39 cellular contexts compared by ENCODE assay signal in the genomic region with DNA sequence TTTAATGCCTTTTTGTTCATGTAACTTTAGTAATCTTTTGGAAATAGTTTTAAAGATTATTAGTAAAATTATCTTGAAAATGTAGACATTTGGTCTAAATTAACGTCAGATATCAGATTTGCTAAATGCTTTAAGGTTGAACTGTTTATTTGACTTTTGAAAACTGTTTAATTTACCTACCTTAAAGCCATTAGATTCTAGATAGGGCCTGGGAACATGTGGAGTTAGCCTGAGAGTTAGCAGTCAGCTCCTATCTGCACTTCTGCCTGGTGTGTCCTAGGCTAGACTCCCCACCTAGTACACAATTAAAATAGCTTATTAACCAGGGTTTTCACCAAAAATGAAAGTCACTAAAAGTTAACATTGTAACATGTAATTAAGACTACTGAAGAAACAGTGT. TPM values are rescaled to one million over a fixed set of nuclear protein-coding genes. Genes with fewer than 3 reads are reported as not detected.
"Had no signal": no experiment of that assay in that cellular context is flagged by ENCODE, and none has a peak within 500 bp of the region (broad histone marks: within the 10 kb centered on the region; RNA-seq: fewer than 3 reads in every experiment).

No MANE protein-coding gene starts in this region.

- DNase-seq: activated effector memory CD4-positive, alpha-beta T cell treated with anti-CD3 and anti-CD28 coated beads, Interleukin-2, amount 50 U/mL, for 16 hours; activated effector memory CD4-positive, alpha-beta T cell treated with Interleukin-2 at 50 U/mL for 16 hours; activated gamma-delta T cell; activated gamma-delta T cell treated with Interleukin-2 at 50 U/mL for 16 hours; activated naive CD4-positive, alpha-beta T cell; activated naive CD4-positive, alpha-beta T cell treated with anti-CD3 and anti-CD28 coated beads for 36 hours; activated naive CD4-positive, alpha-beta T cell treated with anti-CD3 and anti-CD28 coated beads, Interleukin-2, amount 10 ng/mL, durations not matched to agents 7 days and 5 days; activated naive CD4-positive, alpha-beta T cell treated with anti-CD3 and anti-CD28 coated beads, Interleukin-2, amount 50 U/mL, for 16 hours; activated naive CD4-positive, alpha-beta T cell treated with Interleukin-2 at 50 U/mL for 16 hours; activated naive CD8-positive, alpha-beta T cell treated with anti-CD3 and anti-CD28 coated beads for 36 hours; activated naive CD8-positive, alpha-beta T cell treated with anti-CD3 and anti-CD28 coated beads, Interleukin-2, amount 10 ng/mL, durations not matched to agents 7 days and 5 days; activated naive CD8-positive, alpha-beta T cell treated with anti-CD3 and anti-CD28 coated beads, Interleukin-2, amount 50 U/mL, for 24 hours; activated T-cell treated with anti-CD3 and anti-CD28 coated beads, Interleukin-2, amount 50 U/mL, for 24 hours; activated T-cell treated with anti-CD3 and anti-CD28 coated beads, Interleukin-2, amount 50 U/mL, for 4 hours; activated T-cell treated with anti-CD3 and anti-CD28 coated beads, Interleukin-2, amount 50 U/mL, for 48 hours; activated T-cell treated with anti-CD3 and anti-CD28 coated beads, Interleukin-2, amount 50 U/mL, for 72 hours; adrenal gland; amniotic stem cell; amygdala; anterior cingulate cortex; aorta; body of pancreas; brain microvascular endothelial cell; caudate nucleus; central memory CD4-positive, alpha-beta T cell; cerebellar nuclear complex had no signal

- H3K4me1 ChIP-seq: adrenal gland, ascending aorta, body of pancreas, breast epithelium had no signal

- H3K4me1 Mint-ChIP-seq: activated naive CD4-positive, alpha-beta T cell treated with anti-CD3 and anti-CD28 coated beads, Interleukin-2, amount 10 ng/mL, durations not matched to agents 7 days and 5 days; activated naive CD4-positive, alpha-beta T cell treated with anti-CD3 and anti-CD28 coated beads, Interleukin-2, amount 50 U/mL, for 24 hours; activated naive CD8-positive, alpha-beta T cell treated with anti-CD3 and anti-CD28 coated beads, Interleukin-2, amount 10 ng/mL, durations not matched to agents 7 days and 5 days; activated naive CD8-positive, alpha-beta T cell treated with anti-CD3 and anti-CD28 coated beads, Interleukin-2, amount 50 U/mL, for 24 hours; activated T-helper 17 cell treated with anti-CD3 and anti-CD28 coated beads, Interleukin-2, amount 50 U/mL, for 72 hours; central memory CD8-positive, alpha-beta T cell had no signal

- FAIRE-seq: astrocyte, bronchial epithelial cell had no signal

- H3K27me3 Mint-ChIP-seq: activated naive CD4-positive, alpha-beta T cell treated with anti-CD3 and anti-CD28 coated beads, Interleukin-2, amount 10 ng/mL, durations not matched to agents 7 days and 5 days; brain had no signal

- H3K27me3 ChIP-seq: adrenal gland, ascending aorta, body of pancreas, brain microvascular endothelial cell, breast epithelium, cardiac muscle cell had no signal

- H3K9me3 ChIP-seq: adrenal gland, ascending aorta, body of pancreas, breast epithelium had no signal

- H3K27ac Mint-ChIP-seq: activated naive CD4-positive, alpha-beta T cell treated with anti-CD3 and anti-CD28 coated beads for 36 hours; activated naive CD4-positive, alpha-beta T cell treated with anti-CD3 and anti-CD28 coated beads, Interleukin-2, amount 10 ng/mL, durations not matched to agents 7 days and 5 days; activated naive CD4-positive, alpha-beta T cell treated with anti-CD3 and anti-CD28 coated beads, Interleukin-2, amount 50 U/mL, for 24 hours; activated naive CD4-positive, alpha-beta T cell treated with anti-CD3 and anti-CD28 coated beads, Interleukin-2, amount 50 U/mL, for 72 hours; activated naive CD8-positive, alpha-beta T cell; activated naive CD8-positive, alpha-beta T cell treated with anti-CD3 and anti-CD28 coated beads for 36 hours; activated naive CD8-positive, alpha-beta T cell treated with anti-CD3 and anti-CD28 coated beads, Interleukin-2, amount 10 ng/mL, durations not matched to agents 7 days and 5 days; activated naive CD8-positive, alpha-beta T cell treated with anti-CD3 and anti-CD28 coated beads, Interleukin-2, amount 50 U/mL, for 24 hours; activated T-cell treated with anti-CD3 and anti-CD28 coated beads, Interleukin-2, amount 50 U/mL, for 24 hours; activated T-cell treated with anti-CD3 and anti-CD28 coated beads, Interleukin-2, amount 50 U/mL, for 72 hours; activated T-helper 1 cell treated with anti-CD3 and anti-CD28 coated beads, Interleukin-12 subunit alpha, Interleukin-12 subunit beta, Interleukin-2, Interleukin-4 antibody, amounts not matched to agents 30 ng/mL and 10 ng/mL and 1 ng/mL, durations not matched to agents 14 hours and 24 hours and 36 hours; activated T-helper 17 cell treated with anti-CD3 and anti-CD28 coated beads, Interleukin-2, amount 50 U/mL, for 72 hours; activated T-helper 2 cell treated with anti-CD3 and anti-CD28 coated beads, Interferon-gamma antibody, Interleukin-2, Interleukin-4, amounts not matched to agents 10 μg/mL and 5 μg/mL and 100 μg/mL, durations not matched to agents 14 hours and 24 hours and 36 hours; brain had no signal

- H3K4me3 Mint-ChIP-seq: activated naive CD4-positive, alpha-beta T cell treated with anti-CD3 and anti-CD28 coated beads for 36 hours; activated naive CD4-positive, alpha-beta T cell treated with anti-CD3 and anti-CD28 coated beads, Interleukin-2, amount 10 ng/mL, durations not matched to agents 7 days and 5 days; activated naive CD4-positive, alpha-beta T cell treated with anti-CD3 and anti-CD28 coated beads, Interleukin-2, amount 50 U/mL, for 24 hours; activated naive CD8-positive, alpha-beta T cell; activated naive CD8-positive, alpha-beta T cell treated with anti-CD3 and anti-CD28 coated beads for 36 hours; activated naive CD8-positive, alpha-beta T cell treated with anti-CD3 and anti-CD28 coated beads, Interleukin-2, amount 10 ng/mL, durations not matched to agents 7 days and 5 days; activated naive CD8-positive, alpha-beta T cell treated with anti-CD3 and anti-CD28 coated beads, Interleukin-2, amount 50 U/mL, for 24 hours; activated T-cell treated with anti-CD3 and anti-CD28 coated beads, Interleukin-2, amount 50 U/mL, for 24 hours; activated T-cell treated with anti-CD3 and anti-CD28 coated beads, Interleukin-2, amount 50 U/mL, for 4 hours; activated T-cell treated with anti-CD3 and anti-CD28 coated beads, Interleukin-2, amount 50 U/mL, for 72 hours; activated T-helper 1 cell treated with anti-CD3 and anti-CD28 coated beads, Interleukin-12 subunit alpha, Interleukin-12 subunit beta, Interleukin-2, Interleukin-4 antibody, amounts not matched to agents 30 ng/mL and 10 ng/mL and 1 ng/mL, durations not matched to agents 14 hours and 24 hours and 36 hours; activated T-helper 17 cell treated with anti-CD3 and anti-CD28 coated beads, Interleukin-2, amount 50 U/mL, for 72 hours; brain; central memory CD8-positive, alpha-beta T cell had no signal

- H3K36me3 Mint-ChIP-seq: activated naive CD4-positive, alpha-beta T cell treated with anti-CD3 and anti-CD28 coated beads, Interleukin-2, amount 10 ng/mL, durations not matched to agents 7 days and 5 days; activated naive CD4-positive, alpha-beta T cell treated with anti-CD3 and anti-CD28 coated beads, Interleukin-2, amount 50 U/mL, for 24 hours; activated naive CD8-positive, alpha-beta T cell; activated naive CD8-positive, alpha-beta T cell treated with anti-CD3 and anti-CD28 coated beads for 36 hours; activated naive CD8-positive, alpha-beta T cell treated with anti-CD3 and anti-CD28 coated beads, Interleukin-2, amount 10 ng/mL, durations not matched to agents 7 days and 5 days; brain had no signal

- H3K36me3 ChIP-seq: adrenal gland, ascending aorta, brain microvascular endothelial cell, breast epithelium, cardiac muscle cell had no signal

- ATAC-seq: activated naive CD4-positive, alpha-beta T cell treated with anti-CD3 and anti-CD28 coated beads, Interleukin-2, amount 50 U/mL, for 72 hours; activated naive CD8-positive, alpha-beta T cell treated with anti-CD3 and anti-CD28 coated beads, Interleukin-2, amount 50 U/mL, for 24 hours; activated T-cell treated with anti-CD3 and anti-CD28 coated beads, Interleukin-2, amount 50 U/mL, for 4 hours; activated T-cell treated with anti-CD3 and anti-CD28 coated beads, Interleukin-2, amount 50 U/mL, for 72 hours; activated T-helper 17 cell treated with anti-CD3 and anti-CD28 coated beads, Interleukin-2, amount 50 U/mL, for 72 hours; body of pancreas had no signal

- H3K27ac ChIP-seq: adrenal gland, ascending aorta, body of pancreas, brain microvascular endothelial cell, breast epithelium, cardiac muscle cell had no signal

- H3K4me3 ChIP-seq: adrenal gland, ascending aorta, body of pancreas, breast epithelium, cardiac muscle cell had no signal

- H3K9me3 Mint-ChIP-seq: activated naive CD4-positive, alpha-beta T cell treated with anti-CD3 and anti-CD28 coated beads for 36 hours; activated naive CD4-positive, alpha-beta T cell treated with anti-CD3 and anti-CD28 coated beads, Interleukin-2, amount 10 ng/mL, durations not matched to agents 7 days and 5 days; activated naive CD4-positive, alpha-beta T cell treated with anti-CD3 and anti-CD28 coated beads, Interleukin-2, amount 50 U/mL, for 24 hours; activated naive CD8-positive, alpha-beta T cell treated with anti-CD3 and anti-CD28 coated beads for 36 hours; activated naive CD8-positive, alpha-beta T cell treated with anti-CD3 and anti-CD28 coated beads, Interleukin-2, amount 10 ng/mL, durations not matched to agents 7 days and 5 days; activated naive CD8-positive, alpha-beta T cell treated with anti-CD3 and anti-CD28 coated beads, Interleukin-2, amount 50 U/mL, for 24 hours; activated T-cell treated with anti-CD3 and anti-CD28 coated beads, Interleukin-2, amount 50 U/mL, for 24 hours; activated T-helper 1 cell treated with anti-CD3 and anti-CD28 coated beads, Interleukin-12 subunit alpha, Interleukin-12 subunit beta, Interleukin-2, Interleukin-4 antibody, amounts not matched to agents 30 ng/mL and 10 ng/mL and 1 ng/mL, durations not matched to agents 14 hours and 24 hours and 36 hours; activated T-helper 17 cell treated with anti-CD3 and anti-CD28 coated beads, Interleukin-2, amount 50 U/mL, for 72 hours; activated T-helper 2 cell treated with anti-CD3 and anti-CD28 coated beads, Interferon-gamma antibody, Interleukin-2, Interleukin-4, amounts not matched to agents 10 μg/mL and 5 μg/mL and 100 μg/mL, durations not matched to agents 14 hours and 24 hours and 36 hours; central memory CD8-positive, alpha-beta T cell had no signal

RNA-seq across cellular contexts. Expression of gene CFAP20DC, which starts 53.7 kb away (rescaled TPM):
- total RNA-seq: ascending aorta had no signal
- polyA plus RNA-seq: aorta had no signal
